Comparison of ENCODE assay signal across 17 cellular contexts in the genomic region with DNA sequence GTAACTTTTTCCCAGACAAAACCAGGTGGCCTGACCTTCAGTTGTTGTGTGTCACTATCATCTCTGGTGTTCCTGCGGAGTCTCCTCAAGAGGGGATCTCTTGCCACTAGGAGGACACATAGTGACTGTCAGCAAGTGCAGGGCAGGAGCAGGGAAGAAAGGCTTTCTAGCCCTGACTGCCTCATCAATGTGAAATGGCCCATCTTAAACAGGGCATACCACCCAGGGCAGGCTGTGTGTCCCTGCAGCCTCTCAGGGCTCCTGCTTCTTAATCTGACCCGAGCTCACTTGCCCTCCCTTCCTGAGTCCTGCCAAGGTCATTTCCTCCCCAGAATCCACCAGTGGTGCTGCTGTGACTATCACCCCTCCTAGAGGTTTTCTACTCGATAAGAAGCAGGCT. TPM values are rescaled to one million over a fixed set of nuclear protein-coding genes. Genes with fewer than 3 reads are reported as not detected.
A peak's percentile ranks its signal among the peaks of the same experiment; 100 is the strongest.
DNase-seq lines count a peak whose midpoint lies in the region; ATAC-seq and TF ChIP-seq lines count a peak whose summit lies in the region.
"Had no signal": no experiment of that assay in that cellular context is flagged by ENCODE, and none has a peak within 500 bp of the region (broad histone marks: within the 10 kb centered on the region; RNA-seq: fewer than 3 reads in every experiment).

No MANE protein-coding gene starts in this region.

- DNase-seq in Panc1 (ENCODE audit: low read depth, low spot score) (no peak), endodermal cell (peak; percentile 68), mesenchymal stem cell (no peak), testis (peak; percentile 57), occipital lobe (lab: John Stamatoyannopoulos, UW) (no peak)
- no peak for DNase-seq in stimulated activated CD4-positive, alpha-beta T cell treated with anti-CD3 and anti-CD28 coated beads, Interleukin-4, amount 100 ng/mL, for 1 hour
- DNase-seq: CD4-positive, alpha-beta memory T cell; DND-41; GDM1; MG63; NCI-H1092 treated with DMSO at 0.1 percent for 48 hours; NCI-H1694 treated with DMSO at 0.1 percent for 48 hours; NCI-H446 treated with DMSO at 0.1 percent for 48 hours; NCI-H748 treated with DMSO at 0.1 percent for 48 hours; PC-9 had no signal

- H3K27ac ChIP-seq in Panc1 (ENCODE audit: low read length) (no peak overlapping the region), endodermal cell (ENCODE audit: low read depth, low read length) (no peak overlapping the region), mesenchymal stem cell (ENCODE audit: low read length, poor library complexity, severe bottlenecking) (no peak overlapping the region), testis (no peak overlapping the region)
- H3K27ac ChIP-seq: PC-9 had no signal

- H2AK5ac ChIP-seq in mesenchymal stem cell (ENCODE audit: low read length, severe bottlenecking), result no peak overlapping the region

- no peak overlapping the region for H3K4me2 ChIP-seq in mesenchymal stem cell (ENCODE audit: low read length, poor library complexity, severe bottlenecking)
- H3K4me2 ChIP-seq: PC-9 had no signal

- H3K4me3 Mint-ChIP-seq in endodermal cell, result no peak overlapping the region
- H3K4me3 Mint-ChIP-seq: CD4-positive, alpha-beta memory T cell had no signal

- peaks cover 17% of the 10 kb centered on the region for H3K9me3 Mint-ChIP-seq in endodermal cell

- H3K18ac ChIP-seq in mesenchymal stem cell (ENCODE audit: low read depth in 1 of 2, low read length in 2 of 2), result no peak overlapping the region

- no peak overlapping the region for H3K23ac ChIP-seq in mesenchymal stem cell (ENCODE audit: low read length in 2 of 2)

- peak; percentile 22; the same call in 1 of the 2 replicates for ATAC-seq in Panc1
- ATAC-seq in GM18502 (IDR thresholded peaks at IDR 0.05; ENCODE audit: poor library complexity, unreplicated experiment), result no peak
- ATAC-seq: Right ventricle myocardium inferior had no signal

- H2BK5ac ChIP-seq in mesenchymal stem cell (ENCODE audit: low read depth, low read length, poor library complexity, severe bottlenecking), result no peak overlapping the region

- H3K9me3 ChIP-seq in Panc1 (ENCODE audit: control insufficient read depth, insufficient read depth, low read depth, low read length), result no peaks in the 10 kb centered on the region
- peaks cover 15% of the 10 kb centered on the region for H3K9me3 ChIP-seq in endodermal cell (ENCODE audit: control insufficient read depth, low read length)
- peaks cover 8% of the 10 kb centered on the region for H3K9me3 ChIP-seq in mesenchymal stem cell (ENCODE audit: control insufficient read depth, low read length)
- H3K9me3 ChIP-seq in testis, result no peaks in the 10 kb centered on the region
- H3K9me3 ChIP-seq: MG63 had no signal

- H3K9ac ChIP-seq in endodermal cell (ENCODE audit: extremely low read depth, low read length, poor library complexity, severe bottlenecking), result no peak overlapping the region
- peak overlapping the region; percentile 27 for H3K9ac ChIP-seq in mesenchymal stem cell (ENCODE audit: low read length)

- peaks cover 44% of the 10 kb centered on the region for H3K4me1 Mint-ChIP-seq in endodermal cell
- H3K4me1 Mint-ChIP-seq: CD4-positive, alpha-beta memory T cell had no signal

- no peak overlapping the region for H3K27ac Mint-ChIP-seq in endodermal cell

- H3K36me3 ChIP-seq in Panc1 (ENCODE audit: control insufficient read depth, insufficient read depth, low read length), result no peaks in the 10 kb centered on the region
- peaks cover 21% of the 10 kb centered on the region for H3K36me3 ChIP-seq in endodermal cell (ENCODE audit: control insufficient read depth, insufficient read depth, low read length)
- H3K36me3 ChIP-seq in mesenchymal stem cell (ENCODE audit: control insufficient read depth in 1 of 2, insufficient read depth in 2 of 2, low read depth in 1 of 2, low read length in 2 of 2), result no peaks in the 10 kb centered on the region
- H3K36me3 ChIP-seq in testis (ENCODE audit: low read depth, missing control alignments), result no peaks in the 10 kb centered on the region
- H3K36me3 ChIP-seq: MG63 had no signal

- H2AFZ ChIP-seq in mesenchymal stem cell (ENCODE audit: low read depth, low read length), result no peak overlapping the region
- H2AFZ ChIP-seq: PC-9 had no signal

- H3K4me3 ChIP-seq in Panc1 (ENCODE audit: low read depth in 2 of 2, low read length in 2 of 2) (no peak overlapping the region), endodermal cell (ENCODE audit: low read length) (no peak overlapping the region), mesenchymal stem cell (ENCODE audit: insufficient read depth in 1 of 2, low read depth in 1 of 2, low read length in 2 of 2) (no peak overlapping the region), testis (no peak overlapping the region)
- H3K4me3 ChIP-seq: MG63, PC-9 had no signal

- BruUV-seq in Panc1 (replicated peaks; lab: Mats Ljungman, UMichigan), result no TSS peak

- H3K79me1 ChIP-seq in mesenchymal stem cell (replicated peaks; ENCODE audit: low read length, poor library complexity, severe bottlenecking), result no peaks in the 10 kb centered on the region

- H3K36me3 Mint-ChIP-seq in endodermal cell (ENCODE audit: low read depth), result peaks cover 23% of the 10 kb centered on the region
- H3K36me3 Mint-ChIP-seq: CD4-positive, alpha-beta memory T cell had no signal

- H3K14ac ChIP-seq in mesenchymal stem cell (ENCODE audit: low read length in 2 of 2), result no peak overlapping the region

- no peak overlapping the region for H2BK12ac ChIP-seq in mesenchymal stem cell (ENCODE audit: low read length in 2 of 2)

- H3K4ac ChIP-seq in mesenchymal stem cell (ENCODE audit: low read depth in 1 of 2, low read length in 2 of 2), result no peak overlapping the region

- 56 to 82% methylated on average over 2 to 3 of the region's 3 CpGs for WGBS in endodermal cell (ENCODE audit: insufficient coverage in 1 of 2, insufficient read length in 1 of 2), 2 experiments
- WGBS in mesenchymal stem cell, result 58% methylated on average over 3 of the region's 3 CpGs
- WGBS in testis, 2 donors, result 22 to 39% methylated on average over 3 of the region's 3 CpGs

- H4K8ac ChIP-seq in mesenchymal stem cell (ENCODE audit: low read length), result no peak overlapping the region

- no peak overlapping the region for H2BK15ac ChIP-seq in mesenchymal stem cell (ENCODE audit: low read depth, poor library complexity, severe bottlenecking)

- H3K4me1 ChIP-seq in Panc1 (ENCODE audit: control insufficient read depth, insufficient read depth, low read length) (peaks cover 2% of the 10 kb centered on the region; the same call in 1 of the 2 replicates), endodermal cell (ENCODE audit: control insufficient read depth, insufficient read depth, low read length) (peaks cover 10% of the 10 kb centered on the region), mesenchymal stem cell (ENCODE audit: control insufficient read depth, insufficient read depth, low read depth, low read length) (peaks cover 4% of the 10 kb centered on the region), testis (peaks cover 30% of the 10 kb centered on the region)

- in situ Hi-C loops in Panc1 (cut with HindIII; ENCODE audit: low pct_unique_long_range_greater_than_20kb, low sequenced_read_pairs), result no loop called here

- POLR2A ChIA-PET in Panc1 (lab: Charles Lee), result no interaction called here

- peaks cover 44% of the 10 kb centered on the region for H3K27me3 Mint-ChIP-seq in endodermal cell (ENCODE audit: insufficient read depth)

- TF ChIP-seq POLR2A in testis (IDR thresholded peaks at IDR 0.05), result no peak

- H3K27me3 ChIP-seq in Panc1 (ENCODE audit: control insufficient read depth, insufficient read depth, low read length), result peaks cover 10% of the 10 kb centered on the region
- no peaks in the 10 kb centered on the region for H3K27me3 ChIP-seq in endodermal cell (ENCODE audit: control insufficient read depth, insufficient read depth, low read length, poor library complexity, severe bottlenecking)
- peaks cover 31 to 34% of the 10 kb centered on the region in 2 experiments for H3K27me3 ChIP-seq in mesenchymal stem cell (ENCODE audit: control insufficient read depth in 1 of 2, insufficient read depth in 1 of 2, low read length in 2 of 2)
- no peaks in the 10 kb centered on the region for H3K27me3 ChIP-seq in testis

- intact Hi-C loops in Panc1 (cut with micrococcal nuclease; ENCODE audit: unreplicated experiment) (no loop called here), testis (cut with DNase I; ENCODE audit: low total_unique reads) (no loop called here)

- H4K91ac ChIP-seq in mesenchymal stem cell (ENCODE audit: low read length), result no peak overlapping the region

- H2BK120ac ChIP-seq in mesenchymal stem cell (ENCODE audit: low read depth, low read length), result no peak overlapping the region

- TF ChIP-seq CTCF in Panc1 (IDR thresholded peaks at IDR 0.05), result no peak
- TF ChIP-seq CTCF in endodermal cell (conservative IDR thresholded peaks at IDR 0.05), result peak; percentile 67
- TF ChIP-seq CTCF in testis (IDR thresholded peaks at IDR 0.05), result no peak

- CTCF ChIA-PET in Panc1 (lab: Charles Lee), result no interaction called here

RNA-seq across cellular contexts. Expression of gene SIMC1, which starts 57.4 kb away (rescaled TPM):
- 19.2 TPM for total RNA-seq in Panc1 (2021; ENCODE audit: unreplicated experiment)
- polyA plus RNA-seq in Panc1 (2012; ENCODE audit: insufficient read length), result 12.5 TPM
- total RNA-seq in endodermal cell, result 10 to 100 TPM; 23.5 to 35.8 TPM
- 37.2 TPM for polyA plus RNA-seq in endodermal cell (2013, experiment 1 of 2)
- 36.2 TPM for polyA plus RNA-seq in endodermal cell (2013, experiment 2 of 2)
- 13.6 TPM for polyA plus RNA-seq in mesenchymal stem cell (2013, experiment 1 of 2)
- 13.9 TPM for polyA plus RNA-seq in mesenchymal stem cell (2013, experiment 2 of 2)
- 100 to 1,000 TPM; 106 to 119 TPM for total RNA-seq in testis
- polyA plus RNA-seq in testis (ENCODE audit: insufficient read depth, low read depth, low replicate concordance), result 97.9 TPM
- total RNA-seq in occipital lobe, result 17.5 TPM

Comparison
In these comparisons a context has a peak if more than half of its experiments do, and no peak if none do; other contexts are left out.
1. DNase-seq: peak in endodermal cell (single experiment) and testis (single experiment); none in Panc1 (single experiment), mesenchymal stem cell (single experiment), stimulated activated CD4-positive, alpha-beta T cell treated with anti-CD3 and anti-CD28 coated beads, Interleukin-4, amount 100 ng/mL, for 1 hour (single experiment) and occipital lobe (single experiment).